Comparison of ENCODE assay signal across 39 cellular contexts in the genomic region with DNA sequence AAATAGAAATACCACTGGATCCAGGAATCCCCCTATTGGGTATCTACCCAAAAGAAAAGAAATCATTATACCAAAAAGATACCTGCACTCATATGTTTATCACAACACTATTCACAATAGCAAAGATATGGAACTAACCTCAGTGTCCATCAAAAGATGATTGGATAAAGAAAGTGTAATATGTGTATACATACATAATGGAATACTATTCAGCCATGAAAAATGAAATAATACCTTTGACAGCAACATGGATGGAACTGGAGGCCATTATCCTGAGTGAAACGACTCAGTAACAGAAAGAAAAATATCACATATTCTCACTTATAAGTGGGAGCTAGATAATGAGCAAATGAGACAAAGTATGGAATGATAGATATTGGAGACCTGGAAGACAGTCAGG.
"Had no signal": no experiment of that assay in that cellular context is flagged by ENCODE, and none has a peak within 500 bp of the region (broad histone marks: within the 10 kb centered on the region; RNA-seq: fewer than 3 reads in every experiment).

No MANE protein-coding gene starts in this region.

- H3K9me3 ChIP-seq: adrenal gland, ascending aorta, body of pancreas, breast epithelium had no signal

- H3K4me1 ChIP-seq: breast epithelium had no signal

- H3K27ac ChIP-seq: adrenal gland, ascending aorta, brain microvascular endothelial cell, breast epithelium, cardiac muscle cell had no signal

- FAIRE-seq: astrocyte, bronchial epithelial cell had no signal

- DNase-seq: activated effector memory CD4-positive, alpha-beta T cell treated with anti-CD3 and anti-CD28 coated beads, Interleukin-2, amount 50 U/mL, for 16 hours; activated effector memory CD4-positive, alpha-beta T cell treated with Interleukin-2 at 50 U/mL for 16 hours; activated gamma-delta T cell; activated gamma-delta T cell treated with Interleukin-2 at 50 U/mL for 16 hours; activated naive CD4-positive, alpha-beta T cell; activated naive CD4-positive, alpha-beta T cell treated with anti-CD3 and anti-CD28 coated beads for 36 hours; activated naive CD4-positive, alpha-beta T cell treated with anti-CD3 and anti-CD28 coated beads, Interleukin-2, amount 10 ng/mL, durations not matched to agents 7 days and 5 days; activated naive CD4-positive, alpha-beta T cell treated with anti-CD3 and anti-CD28 coated beads, Interleukin-2, amount 50 U/mL, for 16 hours; activated naive CD4-positive, alpha-beta T cell treated with Interleukin-2 at 50 U/mL for 16 hours; activated naive CD8-positive, alpha-beta T cell treated with anti-CD3 and anti-CD28 coated beads for 36 hours; activated naive CD8-positive, alpha-beta T cell treated with anti-CD3 and anti-CD28 coated beads, Interleukin-2, amount 10 ng/mL, durations not matched to agents 7 days and 5 days; activated naive CD8-positive, alpha-beta T cell treated with anti-CD3 and anti-CD28 coated beads, Interleukin-2, amount 50 U/mL, for 24 hours; activated T-cell treated with anti-CD3 and anti-CD28 coated beads, Interleukin-2, amount 50 U/mL, for 24 hours; activated T-cell treated with anti-CD3 and anti-CD28 coated beads, Interleukin-2, amount 50 U/mL, for 4 hours; activated T-cell treated with anti-CD3 and anti-CD28 coated beads, Interleukin-2, amount 50 U/mL, for 48 hours; activated T-cell treated with anti-CD3 and anti-CD28 coated beads, Interleukin-2, amount 50 U/mL, for 72 hours; adrenal gland; amniotic stem cell; amygdala; anterior cingulate cortex; aorta; body of pancreas; brain microvascular endothelial cell; caudate nucleus; central memory CD4-positive, alpha-beta T cell; cerebellar nuclear complex had no signal

- H3K4me3 ChIP-seq: adrenal gland, ascending aorta, body of pancreas, breast epithelium, cardiac muscle cell had no signal

- H3K27me3 ChIP-seq: adrenal gland, ascending aorta, body of pancreas, brain microvascular endothelial cell, breast epithelium, cardiac muscle cell had no signal

- H3K4me3 Mint-ChIP-seq: activated naive CD4-positive, alpha-beta T cell treated with anti-CD3 and anti-CD28 coated beads for 36 hours; activated naive CD4-positive, alpha-beta T cell treated with anti-CD3 and anti-CD28 coated beads, Interleukin-2, amount 10 ng/mL, durations not matched to agents 7 days and 5 days; activated naive CD4-positive, alpha-beta T cell treated with anti-CD3 and anti-CD28 coated beads, Interleukin-2, amount 50 U/mL, for 24 hours; activated naive CD8-positive, alpha-beta T cell; activated naive CD8-positive, alpha-beta T cell treated with anti-CD3 and anti-CD28 coated beads for 36 hours; activated naive CD8-positive, alpha-beta T cell treated with anti-CD3 and anti-CD28 coated beads, Interleukin-2, amount 10 ng/mL, durations not matched to agents 7 days and 5 days; activated naive CD8-positive, alpha-beta T cell treated with anti-CD3 and anti-CD28 coated beads, Interleukin-2, amount 50 U/mL, for 24 hours; activated T-cell treated with anti-CD3 and anti-CD28 coated beads, Interleukin-2, amount 50 U/mL, for 24 hours; activated T-cell treated with anti-CD3 and anti-CD28 coated beads, Interleukin-2, amount 50 U/mL, for 4 hours; activated T-cell treated with anti-CD3 and anti-CD28 coated beads, Interleukin-2, amount 50 U/mL, for 72 hours; activated T-helper 1 cell treated with anti-CD3 and anti-CD28 coated beads, Interleukin-12 subunit alpha, Interleukin-12 subunit beta, Interleukin-2, Interleukin-4 antibody, amounts not matched to agents 30 ng/mL and 10 ng/mL and 1 ng/mL, durations not matched to agents 14 hours and 24 hours and 36 hours; activated T-helper 17 cell treated with anti-CD3 and anti-CD28 coated beads, Interleukin-2, amount 50 U/mL, for 72 hours; central memory CD8-positive, alpha-beta T cell had no signal

- H3K27ac Mint-ChIP-seq: activated naive CD4-positive, alpha-beta T cell treated with anti-CD3 and anti-CD28 coated beads for 36 hours; activated naive CD4-positive, alpha-beta T cell treated with anti-CD3 and anti-CD28 coated beads, Interleukin-2, amount 10 ng/mL, durations not matched to agents 7 days and 5 days; activated naive CD4-positive, alpha-beta T cell treated with anti-CD3 and anti-CD28 coated beads, Interleukin-2, amount 50 U/mL, for 24 hours; activated naive CD4-positive, alpha-beta T cell treated with anti-CD3 and anti-CD28 coated beads, Interleukin-2, amount 50 U/mL, for 72 hours; activated naive CD8-positive, alpha-beta T cell; activated naive CD8-positive, alpha-beta T cell treated with anti-CD3 and anti-CD28 coated beads for 36 hours; activated naive CD8-positive, alpha-beta T cell treated with anti-CD3 and anti-CD28 coated beads, Interleukin-2, amount 10 ng/mL, durations not matched to agents 7 days and 5 days; activated naive CD8-positive, alpha-beta T cell treated with anti-CD3 and anti-CD28 coated beads, Interleukin-2, amount 50 U/mL, for 24 hours; activated T-cell treated with anti-CD3 and anti-CD28 coated beads, Interleukin-2, amount 50 U/mL, for 24 hours; activated T-cell treated with anti-CD3 and anti-CD28 coated beads, Interleukin-2, amount 50 U/mL, for 72 hours; activated T-helper 1 cell treated with anti-CD3 and anti-CD28 coated beads, Interleukin-12 subunit alpha, Interleukin-12 subunit beta, Interleukin-2, Interleukin-4 antibody, amounts not matched to agents 30 ng/mL and 10 ng/mL and 1 ng/mL, durations not matched to agents 14 hours and 24 hours and 36 hours; activated T-helper 17 cell treated with anti-CD3 and anti-CD28 coated beads, Interleukin-2, amount 50 U/mL, for 72 hours; activated T-helper 2 cell treated with anti-CD3 and anti-CD28 coated beads, Interferon-gamma antibody, Interleukin-2, Interleukin-4, amounts not matched to agents 10 μg/mL and 5 μg/mL and 100 μg/mL, durations not matched to agents 14 hours and 24 hours and 36 hours; brain had no signal

- H3K27me3 Mint-ChIP-seq: activated naive CD4-positive, alpha-beta T cell treated with anti-CD3 and anti-CD28 coated beads, Interleukin-2, amount 10 ng/mL, durations not matched to agents 7 days and 5 days; activated naive CD8-positive, alpha-beta T cell; activated naive CD8-positive, alpha-beta T cell treated with anti-CD3 and anti-CD28 coated beads, Interleukin-2, amount 10 ng/mL, durations not matched to agents 7 days and 5 days; activated naive CD8-positive, alpha-beta T cell treated with anti-CD3 and anti-CD28 coated beads, Interleukin-2, amount 50 U/mL, for 24 hours had no signal

- ATAC-seq: activated naive CD4-positive, alpha-beta T cell treated with anti-CD3 and anti-CD28 coated beads, Interleukin-2, amount 50 U/mL, for 72 hours; activated naive CD8-positive, alpha-beta T cell treated with anti-CD3 and anti-CD28 coated beads, Interleukin-2, amount 50 U/mL, for 24 hours; activated T-cell treated with anti-CD3 and anti-CD28 coated beads, Interleukin-2, amount 50 U/mL, for 4 hours; activated T-cell treated with anti-CD3 and anti-CD28 coated beads, Interleukin-2, amount 50 U/mL, for 72 hours; activated T-helper 17 cell treated with anti-CD3 and anti-CD28 coated beads, Interleukin-2, amount 50 U/mL, for 72 hours; body of pancreas had no signal

- H3K4me1 Mint-ChIP-seq: activated naive CD4-positive, alpha-beta T cell treated with anti-CD3 and anti-CD28 coated beads, Interleukin-2, amount 10 ng/mL, durations not matched to agents 7 days and 5 days; activated naive CD4-positive, alpha-beta T cell treated with anti-CD3 and anti-CD28 coated beads, Interleukin-2, amount 50 U/mL, for 24 hours; activated naive CD8-positive, alpha-beta T cell treated with anti-CD3 and anti-CD28 coated beads for 36 hours; activated naive CD8-positive, alpha-beta T cell treated with anti-CD3 and anti-CD28 coated beads, Interleukin-2, amount 10 ng/mL, durations not matched to agents 7 days and 5 days; activated naive CD8-positive, alpha-beta T cell treated with anti-CD3 and anti-CD28 coated beads, Interleukin-2, amount 50 U/mL, for 24 hours; activated T-helper 17 cell treated with anti-CD3 and anti-CD28 coated beads, Interleukin-2, amount 50 U/mL, for 72 hours; central memory CD8-positive, alpha-beta T cell had no signal

- H3K36me3 Mint-ChIP-seq: activated naive CD4-positive, alpha-beta T cell treated with anti-CD3 and anti-CD28 coated beads, Interleukin-2, amount 10 ng/mL, durations not matched to agents 7 days and 5 days; activated naive CD4-positive, alpha-beta T cell treated with anti-CD3 and anti-CD28 coated beads, Interleukin-2, amount 50 U/mL, for 72 hours; activated naive CD8-positive, alpha-beta T cell; activated naive CD8-positive, alpha-beta T cell treated with anti-CD3 and anti-CD28 coated beads for 36 hours; activated naive CD8-positive, alpha-beta T cell treated with anti-CD3 and anti-CD28 coated beads, Interleukin-2, amount 10 ng/mL, durations not matched to agents 7 days and 5 days; brain had no signal

- H3K36me3 ChIP-seq: adrenal gland, ascending aorta, brain microvascular endothelial cell, breast epithelium, cardiac muscle cell had no signal

- H3K9me3 Mint-ChIP-seq: activated naive CD4-positive, alpha-beta T cell treated with anti-CD3 and anti-CD28 coated beads for 36 hours; activated naive CD4-positive, alpha-beta T cell treated with anti-CD3 and anti-CD28 coated beads, Interleukin-2, amount 10 ng/mL, durations not matched to agents 7 days and 5 days; activated naive CD8-positive, alpha-beta T cell treated with anti-CD3 and anti-CD28 coated beads for 36 hours; activated naive CD8-positive, alpha-beta T cell treated with anti-CD3 and anti-CD28 coated beads, Interleukin-2, amount 10 ng/mL, durations not matched to agents 7 days and 5 days; activated naive CD8-positive, alpha-beta T cell treated with anti-CD3 and anti-CD28 coated beads, Interleukin-2, amount 50 U/mL, for 24 hours; activated T-cell treated with anti-CD3 and anti-CD28 coated beads, Interleukin-2, amount 50 U/mL, for 4 hours; activated T-cell treated with anti-CD3 and anti-CD28 coated beads, Interleukin-2, amount 50 U/mL, for 72 hours; activated T-helper 1 cell treated with anti-CD3 and anti-CD28 coated beads, Interleukin-12 subunit alpha, Interleukin-12 subunit beta, Interleukin-2, Interleukin-4 antibody, amounts not matched to agents 30 ng/mL and 10 ng/mL and 1 ng/mL, durations not matched to agents 14 hours and 24 hours and 36 hours; activated T-helper 17 cell treated with anti-CD3 and anti-CD28 coated beads, Interleukin-2, amount 50 U/mL, for 72 hours; activated T-helper 2 cell treated with anti-CD3 and anti-CD28 coated beads, Interferon-gamma antibody, Interleukin-2, Interleukin-4, amounts not matched to agents 10 μg/mL and 5 μg/mL and 100 μg/mL, durations not matched to agents 14 hours and 24 hours and 36 hours; central memory CD8-positive, alpha-beta T cell had no signal
